ENCODE assay signal across 19 cellular contexts in the genomic region with DNA sequence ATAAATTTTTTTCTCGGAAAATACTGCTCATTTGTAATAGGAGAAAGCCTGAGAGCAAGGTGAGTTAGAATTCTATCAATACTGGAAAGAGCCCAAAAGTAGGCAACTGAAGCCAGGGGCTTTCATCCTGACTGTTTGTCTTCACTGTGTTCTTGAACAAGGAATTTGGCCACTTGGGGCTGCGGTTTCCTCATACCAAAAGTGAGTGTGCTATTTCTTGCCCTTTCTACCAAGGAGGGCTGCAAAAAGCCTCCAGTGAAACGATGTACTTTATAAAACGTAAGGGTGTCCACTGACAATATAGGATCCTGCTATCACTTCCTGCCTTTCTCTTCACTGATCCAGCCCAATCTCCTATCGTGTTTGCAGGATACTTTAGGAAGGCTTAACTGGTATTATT.
"Had no signal": no experiment of that assay in that cellular context is flagged by ENCODE, and none has a peak within 500 bp of the region (broad histone marks: within the 10 kb centered on the region; RNA-seq: fewer than 3 reads in every experiment).

No MANE protein-coding gene starts in this region.

- DNase-seq: activated CD4-positive, alpha-beta T cell treated with anti-CD3 and anti-CD28 coated beads, Interleukin-2, amount 50 U/mL, for 4 hours; activated gamma-delta T cell treated with Interleukin-2 at 50 U/mL for 16 hours; activated T-cell treated with anti-CD3 and anti-CD28 coated beads for 4 hours; adrenal gland; effector CD4-positive, alpha-beta T cell; heart right ventricle; midbrain; stimulated activated CD4-positive, alpha-beta T cell treated with anti-CD3 and anti-CD28 coated beads, Interleukin-2, amount 100 ng/mL, for 24 hours; stimulated activated naive CD4-positive, alpha-beta T cell treated with Interleukin-2 at 50 U/mL for 16 hours; T-helper 2 cell; tibial artery; uterus; WERI-Rb-1 had no signal

- H3K36me3 ChIP-seq: adrenal gland, gastroesophageal sphincter, heart right ventricle, prostate gland, right atrium auricular region, tibial artery, uterus, WERI-Rb-1 had no signal

- H3K27ac ChIP-seq: adrenal gland, gastroesophageal sphincter, heart right ventricle, prostate gland, right atrium auricular region, tibial artery, uterus, WERI-Rb-1 had no signal

- H3K4me3 ChIP-seq: adrenal gland, gastroesophageal sphincter, heart right ventricle, prostate gland, right atrium auricular region, tibial artery, uterus had no signal

- H3K36me3 Mint-ChIP-seq: activated naive CD4-positive, alpha-beta T cell treated with anti-CD3 and anti-CD28 coated beads, Interleukin-2, amount 50 U/mL, for 72 hours had no signal

- H3K9me3 ChIP-seq: adrenal gland, gastroesophageal sphincter, heart right ventricle, prostate gland, right atrium auricular region, tibial artery, uterus had no signal

- H3K4me1 ChIP-seq: adrenal gland, gastroesophageal sphincter, heart right ventricle, prostate gland, right atrium auricular region, tibial artery, uterus had no signal

- H3K9me3 Mint-ChIP-seq: activated naive CD4-positive, alpha-beta T cell treated with anti-CD3 and anti-CD28 coated beads, Interleukin-2, amount 50 U/mL, for 72 hours; activated T-helper 1 cell treated with anti-CD3 and anti-CD28 coated beads, Interleukin-12 subunit alpha, Interleukin-12 subunit beta, Interleukin-2, Interleukin-4 antibody, amounts not matched to agents 30 ng/mL and 10 ng/mL and 1 ng/mL, durations not matched to agents 14 hours and 24 hours and 36 hours; neural crest cell had no signal

- H3K4me3 Mint-ChIP-seq: activated T-helper 1 cell treated with anti-CD3 and anti-CD28 coated beads, Interleukin-12 subunit alpha, Interleukin-12 subunit beta, Interleukin-2, Interleukin-4 antibody, amounts not matched to agents 30 ng/mL and 10 ng/mL and 1 ng/mL, durations not matched to agents 14 hours and 24 hours and 36 hours; neural crest cell had no signal

- H3K27me3 ChIP-seq: adrenal gland, gastroesophageal sphincter, right atrium auricular region, tibial artery, uterus had no signal

- H3K27ac Mint-ChIP-seq: activated naive CD4-positive, alpha-beta T cell treated with anti-CD3 and anti-CD28 coated beads, Interleukin-2, amount 50 U/mL, for 72 hours; activated T-helper 1 cell treated with anti-CD3 and anti-CD28 coated beads, Interleukin-12 subunit alpha, Interleukin-12 subunit beta, Interleukin-2, Interleukin-4 antibody, amounts not matched to agents 30 ng/mL and 10 ng/mL and 1 ng/mL, durations not matched to agents 14 hours and 24 hours and 36 hours had no signal
